ENCODE assay signal across 1 cellular context in genomic region chr1:231626951-231627614, GRCh38.
TF ChIP-seq lines count a peak whose summit lies in the region.

No MANE protein-coding gene starts in this region.

TF ChIP-seq in HEK293, 187 proteins besides CTCF, POLR2A, EP300 and RAD21 (continued from another document):
- TF ChIP-seq ZNF19 (tag by site-specific recombination; IDR thresholded peaks at IDR 0.05; ENCODE audit: low read depth) (no peak), HOXA7 (CRISPR knock-in tag; IDR thresholded peaks at IDR 0.05; ENCODE audit: borderline replicate concordance) (no peak), PRDM6 (tag by site-specific recombination; IDR thresholded peaks at IDR 0.05) (no peak), ZNF521 (tag by site-specific recombination; IDR thresholded peaks at IDR 0.05) (no peak), ZNF473 (tag by site-specific recombination; IDR thresholded peaks at IDR 0.05) (no peak), ZFP69B (tag by site-specific recombination; IDR thresholded peaks at IDR 0.05) (peak; percentile 60), MYNN (tag by site-specific recombination; IDR thresholded peaks at IDR 0.05; ENCODE audit: borderline replicate concordance) (no peak), ZNF302 (tag by site-specific recombination; IDR thresholded peaks at IDR 0.05; ENCODE audit: low read depth) (no peak), ZNF48 (tag by site-specific recombination; IDR thresholded peaks at IDR 0.05) (no peak), ZNF629 (tag by site-specific recombination; IDR thresholded peaks at IDR 0.05) (0 out of 2 replicates have a peak, but pooled peaks have one; percentile 8), ZNF510 (tag by site-specific recombination; IDR thresholded peaks at IDR 0.05; ENCODE audit: insufficient replicate concordance) (no peak), ZNF24 (tag by site-specific recombination; IDR thresholded peaks at IDR 0.05) (no peak; the same call in 1 of the 2 replicates), ZBTB8A (tag by site-specific recombination; IDR thresholded peaks at IDR 0.05) (no peak; the same call in 1 of the 2 replicates), ZNF274 (IDR thresholded peaks at IDR 0.05; ENCODE audit: low read length) (no peak), ZNF274 (tag by site-specific recombination; IDR thresholded peaks at IDR 0.05; ENCODE audit: borderline replicate concordance) (no peak), ZNF670 (tag by site-specific recombination; IDR thresholded peaks at IDR 0.05; ENCODE audit: low read depth) (no peak)
